8 cellular contexts compared by ENCODE assay signal in genomic region chr9:89408628-89409101, GRCh38.
DNase-seq lines count a peak whose midpoint lies in the region; TF ChIP-seq lines count a peak whose summit lies in the region.

No MANE protein-coding gene starts in this region.

- no peak for TF ChIP-seq CTCF in RWPE1 (conservative IDR thresholded peaks at IDR 0.05; ENCODE audit: low read depth)

- peak overlapping the region; percentile 63 for H3K4me3 Mint-ChIP-seq in activated CD4-positive, alpha-beta memory T cell treated with anti-CD3 and anti-CD28 coated beads, Interleukin-2, amount 10 ng/mL, durations not matched to agents 7 days and 5 days
- H3K4me3 Mint-ChIP-seq in stimulated activated naive CD8-positive, alpha-beta T cell treated with anti-CD3 and anti-CD28 coated beads, Interleukin-15, Interleukin-2, amounts not matched to agents 100 ng/mL and 50 ng/mL, for 24 hours, result peak overlapping the region; percentile 66

- H3K27ac Mint-ChIP-seq in activated CD4-positive, alpha-beta memory T cell treated with anti-CD3 and anti-CD28 coated beads, Interleukin-2, amount 10 ng/mL, durations not matched to agents 7 days and 5 days, result peak overlapping the region; percentile 93
- peak overlapping the region; percentile 98 for H3K27ac Mint-ChIP-seq in stimulated activated naive CD8-positive, alpha-beta T cell treated with anti-CD3 and anti-CD28 coated beads, Interleukin-15, Interleukin-2, amounts not matched to agents 100 ng/mL and 50 ng/mL, for 24 hours

- peaks cover 86% of the 10 kb centered on the region for H3K36me3 Mint-ChIP-seq in activated CD4-positive, alpha-beta memory T cell treated with anti-CD3 and anti-CD28 coated beads, Interleukin-2, amount 10 ng/mL, durations not matched to agents 7 days and 5 days (ENCODE audit: low read depth)
- peaks cover 88% of the 10 kb centered on the region for H3K36me3 Mint-ChIP-seq in stimulated activated naive CD8-positive, alpha-beta T cell treated with anti-CD3 and anti-CD28 coated beads, Interleukin-15, Interleukin-2, amounts not matched to agents 100 ng/mL and 50 ng/mL, for 24 hours (ENCODE audit: low read depth)

- TF ChIP-seq POLR2A in erythroblast (IDR thresholded peaks at IDR 0.05; ENCODE audit: low read length), result peak; percentile 31

- CTCF ChIA-PET in activated CD4-positive, alpha-beta memory T cell treated with anti-CD3 and anti-CD28 coated beads, Interleukin-2, amount 10 ng/mL, durations not matched to agents 7 days and 5 days (lab: Charles Lee), result interaction anchor here (0.7 to 3.4 kb wide), 12 partner anchors 10 to 1731 kb away, joined by 3 to 21 read pairs (median 3); no protein-coding TSS in a partner anchor
- CTCF ChIA-PET in RWPE1 (lab: Yijun Ruan, JAX), result interaction anchor here (1.3 kb wide), 1 partner anchor 141 kb away, joined by 9 read pairs; no protein-coding TSS in a partner anchor

- POLR2A ChIA-PET in activated CD4-positive, alpha-beta memory T cell treated with anti-CD3 and anti-CD28 coated beads, Interleukin-2, amount 10 ng/mL, durations not matched to agents 7 days and 5 days (lab: Charles Lee), result interaction anchor here (0.8 to 6.7 kb wide), 19 partner anchors 7 to 140 kb away, joined by 3 to 107 read pairs (median 6); partner anchors contain the start of gene SECISBP2
- POLR2A ChIA-PET in RWPE1 (lab: Yijun Ruan, JAX; ENCODE audit: low non-redundant PET), result no interaction called here

- DNase-seq in HT1080 (ENCODE audit: low read depth) (peak; percentile 36), erythroblast (lab: John Stamatoyannopoulos, UW) (no peak), NCI-H526 (lab: John Stamatoyannopoulos, UW) (no peak), RWPE1 (ENCODE audit: low spot score) (no peak), NCI-H526 treated with DMSO at 0.1 percent for 48 hours (lab: John Stamatoyannopoulos, UW) (no peak), NCI-H146 (lab: John Stamatoyannopoulos, UW) (no peak)
- DNase-seq in activated CD4-positive, alpha-beta memory T cell treated with anti-CD3 and anti-CD28 coated beads, Interleukin-2, amount 10 ng/mL, durations not matched to agents 7 days and 5 days, result peak; percentile 89

- no peaks in the 10 kb centered on the region for H3K27me3 Mint-ChIP-seq in activated CD4-positive, alpha-beta memory T cell treated with anti-CD3 and anti-CD28 coated beads, Interleukin-2, amount 10 ng/mL, durations not matched to agents 7 days and 5 days
- H3K27me3 Mint-ChIP-seq in stimulated activated naive CD8-positive, alpha-beta T cell treated with anti-CD3 and anti-CD28 coated beads, Interleukin-15, Interleukin-2, amounts not matched to agents 100 ng/mL and 50 ng/mL, for 24 hours, result no peaks in the 10 kb centered on the region

- no peak overlapping the region for H3K27ac ChIP-seq in RWPE1

- H3K9me3 Mint-ChIP-seq in activated CD4-positive, alpha-beta memory T cell treated with anti-CD3 and anti-CD28 coated beads, Interleukin-2, amount 10 ng/mL, durations not matched to agents 7 days and 5 days, result peaks cover 3% of the 10 kb centered on the region
- peaks cover 4% of the 10 kb centered on the region for H3K9me3 Mint-ChIP-seq in stimulated activated naive CD8-positive, alpha-beta T cell treated with anti-CD3 and anti-CD28 coated beads, Interleukin-15, Interleukin-2, amounts not matched to agents 100 ng/mL and 50 ng/mL, for 24 hours

- H3K4me1 Mint-ChIP-seq in activated CD4-positive, alpha-beta memory T cell treated with anti-CD3 and anti-CD28 coated beads, Interleukin-2, amount 10 ng/mL, durations not matched to agents 7 days and 5 days, result peaks cover 97% of the 10 kb centered on the region
- peaks cover 94% of the 10 kb centered on the region for H3K4me1 Mint-ChIP-seq in stimulated activated naive CD8-positive, alpha-beta T cell treated with anti-CD3 and anti-CD28 coated beads, Interleukin-15, Interleukin-2, amounts not matched to agents 100 ng/mL and 50 ng/mL, for 24 hours (ENCODE audit: low read depth)

Comparison
In these comparisons a context has a peak if more than half of its experiments do, and no peak if none do; other contexts are left out.
1. DNase-seq: peak in HT1080 (single experiment) and activated CD4-positive, alpha-beta memory T cell treated with anti-CD3 and anti-CD28 coated beads, Interleukin-2, amount 10 ng/mL, durations not matched to agents 7 days and 5 days (single experiment); none in erythroblast (0 of 2), NCI-H526 (0 of 2), RWPE1 (single experiment), NCI-H526 treated with DMSO at 0.1 percent for 48 hours (single experiment) and NCI-H146 (single experiment).